In genomic region chr7:32495298-32496051, GRCh38 we compare ENCODE assay signal across 8 cellular contexts. TPM values are rescaled to one million over a fixed set of nuclear protein-coding genes. Genes with fewer than 3 reads are reported as not detected.
A peak's percentile ranks its signal among the peaks of the same experiment; 100 is the strongest.
DNase-seq lines count a peak whose midpoint lies in the region; ATAC-seq and TF ChIP-seq lines count a peak whose summit lies in the region.

AVL9 (plus strand) TSS chr7:32495489; CDS start chr7:32495710, 221 bp downstream.

- H3K36me3 ChIP-seq in BE2C = peaks cover 7% of the 10 kb centered on the region

- no peaks in the 10 kb centered on the region; the same call in 1 of the 2 replicates for H3K4me1 ChIP-seq in BE2C

- H3K4me3 ChIP-seq in BE2C (ENCODE audit: low read depth, low read length) = peak within 1 kb of the TSS; percentile 95

- H3K27ac ChIP-seq in cingulate gyrus (ENCODE audit: low read depth, low read length) (peak within 1 kb of the TSS; percentile 91), layer of hippocampus (ENCODE audit: low read depth, low read length) (peak within 1 kb of the TSS; percentile 91)

- TF ChIP-seq CTCF in BE2C (IDR thresholded peaks at IDR 0.05; ENCODE audit: low read depth, low read length) = no peak

- H3K9me3 ChIP-seq in BE2C = no peaks in the 10 kb centered on the region

- peak; percentile 99 for DNase-seq in BE2C
- DNase-seq in NCI-H524 treated with DMSO at 0.1 percent for 48 hours (lab: John Stamatoyannopoulos, UW) = peak; percentile 50
- DNase-seq in activated CD4-positive, alpha-beta T cell treated with anti-CD3 and anti-CD28 coated beads for 48 hours = peak; percentile 99
- peak; percentile 92 to 99 (median 96) for DNase-seq in stimulated activated CD4-positive, alpha-beta T cell treated with anti-CD3 and anti-CD28 coated beads, Interleukin-1b, Interleukin-23, amount 100 ng/mL, for 24 hours (ENCODE audit: low read depth in 4 of 4, low spot score in 1 of 4)

- H3K27me3 ChIP-seq in BE2C (no peaks in the 10 kb centered on the region), layer of hippocampus (ENCODE audit: control insufficient read depth, insufficient read depth, low read length) (no peaks in the 10 kb centered on the region)

- ATAC-seq in GM19324 (IDR thresholded peaks at IDR 0.05; ENCODE audit: low FRiP score, unreplicated experiment) (peak; percentile 99), HG03460 (IDR thresholded peaks at IDR 0.05; ENCODE audit: unreplicated experiment) (peak; percentile 95)

RNA-seq across cellular contexts. Expression of gene AVL9, which starts in this region (rescaled TPM):
- polyA plus RNA-seq in BE2C (2012; ENCODE audit: insufficient read depth, insufficient read length, low read depth) = 12.4 TPM

Comparison
In these comparisons a context has a peak if more than half of its experiments do, and no peak if none do; other contexts are left out.
1. Peak in every context shown above with its lines: DNase-seq, ATAC-seq, H3K4me3 ChIP-seq and H3K27ac ChIP-seq.